In genomic region chr15:89367485-89368451, GRCh38 we compare ENCODE assay signal across 1 cellular context.
A peak's percentile ranks its signal among the peaks of the same experiment; 100 is the strongest.
TF ChIP-seq lines count a peak whose summit lies in the region.

No MANE protein-coding gene starts in this region.

TF ChIP-seq in K562, 482 proteins besides CTCF, POLR2A, EP300 and RAD21 (continued from another document and continues in another):
- TF ChIP-seq RERE (CRISPR knock-in tag; IDR thresholded peaks at IDR 0.05; ENCODE audit: borderline replicate concordance) (no peak), PYGO2 (tag; IDR thresholded peaks at IDR 0.05) (no peak), E2F4 (CRISPR knock-in tag; IDR thresholded peaks at IDR 0.05; ENCODE audit: low read depth) (peak; percentile 89; the same call in 1 of the 2 replicates), GABPA (tag; conservative IDR thresholded peaks at IDR 0.05; ENCODE audit: low read depth) (peak; percentile 68), NR1H2 (CRISPR knock-in tag; IDR thresholded peaks at IDR 0.05) (no peak), ZFX (CRISPR knock-in tag; IDR thresholded peaks at IDR 0.05) (no peak), HNRNPUL1 (IDR thresholded peaks at IDR 0.05; ENCODE audit: low read length) (no peak), TEAD1 (CRISPR knock-in tag; IDR thresholded peaks at IDR 0.05) (no peak), E2F6 (IDR thresholded peaks at IDR 0.05; ENCODE audit: borderline replicate concordance in 1 of 2, extremely low read depth in 1 of 2, insufficient read depth in 1 of 2, insufficient read length in 1 of 2, low read depth in 1 of 2, low read length in 1 of 2, poor library complexity in 1 of 2, severe bottlenecking in 1 of 2) (peak; percentile 84 to 95), ZNF224 (CRISPR knock-in tag; IDR thresholded peaks at IDR 0.05) (no peak), MAX (CRISPR knock-in tag; IDR thresholded peaks at IDR 0.05) (peak; percentile 55; the same call in 1 of the 2 replicates), E2F3 (CRISPR knock-in tag; IDR thresholded peaks at IDR 0.05) (no peak; the same call in 1 of the 2 replicates), TCF15 (CRISPR knock-in tag; IDR thresholded peaks at IDR 0.05) (no peak), SMAD2 (IDR thresholded peaks at IDR 0.05; ENCODE audit: low read depth, low read length) (no peak), MTA3 (IDR thresholded peaks at IDR 0.05; ENCODE audit: borderline replicate concordance) (no peak), PRDM10 (IDR thresholded peaks at IDR 0.05; ENCODE audit: partially characterized antibody) (no peak), ZBTB9 (CRISPR knock-in tag; IDR thresholded peaks at IDR 0.05) (no peak), ZBTB12 (CRISPR knock-in tag; IDR thresholded peaks at IDR 0.05) (0 out of 2 replicates have a peak, but pooled peaks have one; percentile 44), KLF13 (tag; IDR thresholded peaks at IDR 0.05; ENCODE audit: borderline replicate concordance, low read depth) (no peak), ETS1 (conservative IDR thresholded peaks at IDR 0.05; ENCODE audit: control insufficient read depth, low read depth, low read length) (no peak), ATF1 (CRISPR knock-in tag; IDR thresholded peaks at IDR 0.05) (no peak), ATF1 (tag; IDR thresholded peaks at IDR 0.05) (peak; percentile 91), ZNF217 (CRISPR knock-in tag; IDR thresholded peaks at IDR 0.05) (no peak), HMG20B (CRISPR knock-in tag; IDR thresholded peaks at IDR 0.05) (no peak), GTF2F1 (IDR thresholded peaks at IDR 0.05; ENCODE audit: low read depth, low read length) (no peak), CBFB (CRISPR knock-in tag; IDR thresholded peaks at IDR 0.05) (0 out of 2 replicates have a peak, but pooled peaks have one; percentile 64), ZBED1 (IDR thresholded peaks at IDR 0.05) (no peak), FOXO4 (CRISPR knock-in tag; IDR thresholded peaks at IDR 0.05) (no peak), RFX1 (IDR thresholded peaks at IDR 0.05) (no peak), RREB1 (CRISPR knock-in tag; IDR thresholded peaks at IDR 0.05) (no peak)
